In the genomic region with DNA sequence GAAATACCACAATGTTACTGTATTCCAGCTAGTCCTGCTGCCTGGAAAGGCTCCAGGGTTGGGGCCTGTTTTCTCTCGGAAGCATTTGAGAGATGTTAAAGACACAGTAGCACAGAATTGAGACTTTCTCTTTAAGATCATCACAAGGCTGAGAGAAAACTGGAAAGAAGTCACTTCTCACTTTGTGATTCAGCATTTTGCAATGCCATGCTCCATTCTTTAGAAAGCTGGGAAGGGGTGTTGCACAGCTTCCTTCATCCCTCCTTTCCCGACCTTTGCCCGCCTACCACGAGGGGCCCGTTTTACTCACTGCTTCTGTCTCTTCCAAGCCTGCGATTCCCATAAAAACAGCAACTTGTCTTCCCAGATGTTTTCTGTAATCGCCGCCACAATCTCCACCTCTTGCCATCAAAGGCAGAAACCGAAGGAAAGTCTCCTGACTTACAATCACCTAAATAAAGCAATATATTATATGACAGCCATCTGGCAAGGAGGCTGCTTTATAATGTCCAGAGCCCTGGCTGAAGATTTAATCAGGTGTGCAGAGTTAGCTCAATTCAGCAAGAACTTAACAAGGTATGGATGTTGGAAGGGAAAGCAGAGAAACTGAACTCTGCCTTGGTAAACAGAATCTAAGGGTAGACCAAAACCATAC, we compare ENCODE assay signal across 10 cellular contexts. TPM values are rescaled to one million over a fixed set of nuclear protein-coding genes. Genes with fewer than 3 reads are reported as not detected.
DNase-seq lines count a peak whose midpoint lies in the region; ATAC-seq and TF ChIP-seq lines count a peak whose summit lies in the region.
"Had no signal": no experiment of that assay in that cellular context is flagged by ENCODE, and none has a peak within 500 bp of the region (broad histone marks: within the 10 kb centered on the region; RNA-seq: fewer than 3 reads in every experiment).

No MANE protein-coding gene starts in this region.

- intact Hi-C loops in CD4-positive, alpha-beta memory T cell (cut with micrococcal nuclease) = no loop called here
- intact Hi-C loops in sigmoid colon (cut with DNase I) = no loop called here

- no peak for TF ChIP-seq CTCF in fibroblast of villous mesenchyme (IDR thresholded peaks at IDR 0.05; ENCODE audit: insufficient read depth, low read depth, low read length)
- no peak for TF ChIP-seq CTCF in sigmoid colon (IDR thresholded peaks at IDR 0.05)

- no peak for TF ChIP-seq POLR2A in sigmoid colon (IDR thresholded peaks at IDR 0.05)

- CTCF ChIA-PET in CD4-positive, alpha-beta memory T cell (lab: Charles Lee; ENCODE audit: partially characterized antibody) = no interaction called here

- H3K4me1 ChIP-seq in CD4-positive, alpha-beta memory T cell (ENCODE audit: insufficient read depth, low read length) = no peaks in the 10 kb centered on the region
- H3K4me1 ChIP-seq in sigmoid colon (peaks cover 0 to 38% (median 30%) of the 10 kb centered on the region in 4 donors), HAP-1 (no peaks in the 10 kb centered on the region)

- no peaks in the 10 kb centered on the region for H3K27me3 Mint-ChIP-seq in CD4-positive, alpha-beta memory T cell
- H3K27me3 Mint-ChIP-seq: activated naive CD4-positive, alpha-beta T cell treated with anti-CD3 and anti-CD28 coated beads, Interleukin-2, amount 10 ng/mL, durations not matched to agents 7 days and 5 days; naive thymus-derived CD8-positive, alpha-beta T cell had no signal

- H3K9me3 Mint-ChIP-seq in CD4-positive, alpha-beta memory T cell = no peaks in the 10 kb centered on the region
- H3K9me3 Mint-ChIP-seq: activated naive CD4-positive, alpha-beta T cell treated with anti-CD3 and anti-CD28 coated beads, Interleukin-2, amount 10 ng/mL, durations not matched to agents 7 days and 5 days; naive thymus-derived CD8-positive, alpha-beta T cell had no signal

- POLR2A ChIA-PET in CD4-positive, alpha-beta memory T cell (lab: Charles Lee; ENCODE audit: partially characterized antibody) = interaction anchor here (1.8 kb wide), 1 partner anchor 19 kb away, joined by 4 read pairs; a partner anchor contains a TSS

- H3K4me1 Mint-ChIP-seq in CD4-positive, alpha-beta memory T cell = peaks cover 0 to 2% (median 0%) of the 10 kb centered on the region in 4 donors

- no peaks in the 10 kb centered on the region for H3K9me3 ChIP-seq in CD4-positive, alpha-beta memory T cell (ENCODE audit: control insufficient read depth in 1 of 2, low read length in 2 of 2)
- no peaks in the 10 kb centered on the region for H3K9me3 ChIP-seq in SK-N-MC (ENCODE audit: low read depth, low read length)
- H3K9me3 ChIP-seq in sigmoid colon = no peaks in the 10 kb centered on the region
- H3K9me3 ChIP-seq in HAP-1 = no peaks in the 10 kb centered on the region

- H3K4me3 Mint-ChIP-seq in CD4-positive, alpha-beta memory T cell = no peak overlapping the region
- H3K4me3 Mint-ChIP-seq: activated naive CD4-positive, alpha-beta T cell treated with anti-CD3 and anti-CD28 coated beads, Interleukin-2, amount 10 ng/mL, durations not matched to agents 7 days and 5 days; naive thymus-derived CD8-positive, alpha-beta T cell had no signal

- no peak overlapping the region for H3K4me3 ChIP-seq in CD4-positive, alpha-beta memory T cell (ENCODE audit: low read length in 2 of 2)
- H3K4me3 ChIP-seq in SK-N-MC = peak overlapping the region; percentile 24; the same call in 1 of the 2 replicates
- H3K4me3 ChIP-seq in fibroblast of villous mesenchyme (ENCODE audit: low read depth, low read length) = peak overlapping the region; percentile 17
- H3K4me3 ChIP-seq in sigmoid colon = peak overlapping the region in 3 of 4 donors; percentile 3 to 19 (median 13)
- no peak overlapping the region for H3K4me3 ChIP-seq in HAP-1

- in situ Hi-C loops in HAP-1 (cut with MboI; ENCODE audit: low sequenced_read_pairs) = no loop called here

- peak overlapping the region; percentile 44 for H3K9ac ChIP-seq in SK-N-MC (ENCODE audit: insufficient read length)

- no peak for ATAC-seq in HG02870 (IDR thresholded peaks at IDR 0.05; ENCODE audit: unreplicated experiment)
- ATAC-seq: naive thymus-derived CD8-positive, alpha-beta T cell had no signal

- 9 to 50% methylated on average over 9 of the region's 9 CpGs for WGBS in sigmoid colon, 2 donors

- H3K27ac Mint-ChIP-seq in CD4-positive, alpha-beta memory T cell = peak overlapping the region in 5 of 7 donors; percentile 44 to 72 (median 65)
- H3K27ac Mint-ChIP-seq: activated naive CD4-positive, alpha-beta T cell treated with anti-CD3 and anti-CD28 coated beads, Interleukin-2, amount 10 ng/mL, durations not matched to agents 7 days and 5 days had no signal

- no peak overlapping the region for H3K27ac ChIP-seq in CD4-positive, alpha-beta memory T cell (ENCODE audit: low read depth, low read length)
- H3K27ac ChIP-seq in SK-N-MC (peak overlapping the region; percentile 62), sigmoid colon (peak overlapping the region; percentile 65 to 80 (median 73))

- no peak for DNase-seq in CD4-positive, alpha-beta memory T cell
- DNase-seq in SK-N-MC (ENCODE audit: low read depth, low spot score) = no peak
- DNase-seq in fibroblast of villous mesenchyme (ENCODE audit: low read depth) = peak; percentile 98
- peak; percentile 93 for DNase-seq in sigmoid colon
- no peak for DNase-seq in HPDE6-E6E7 (ENCODE audit: extremely low spot score)
- DNase-seq in T-helper 9 cell = no peak
- no peak for DNase-seq in HAP-1 (ENCODE audit: low spot score in 2 of 2)
- DNase-seq: activated naive CD4-positive, alpha-beta T cell treated with anti-CD3 and anti-CD28 coated beads, Interleukin-2, amount 10 ng/mL, durations not matched to agents 7 days and 5 days; naive thymus-derived CD8-positive, alpha-beta T cell had no signal

- no peaks in the 10 kb centered on the region for H3K27me3 ChIP-seq in CD4-positive, alpha-beta memory T cell (ENCODE audit: insufficient read depth, low read length)
- H3K27me3 ChIP-seq in sigmoid colon (no peaks in the 10 kb centered on the region), HAP-1 (ENCODE audit: low read depth) (no peaks in the 10 kb centered on the region)

- peaks cover 10 to 38% of the 10 kb centered on the region in 2 donors for H3K36me3 Mint-ChIP-seq in CD4-positive, alpha-beta memory T cell

- peak in 2 of 4 donors; percentile 41 to 65 for TF ChIP-seq EP300 in sigmoid colon (IDR thresholded peaks at IDR 0.05)

- H3K36me3 ChIP-seq in CD4-positive, alpha-beta memory T cell (ENCODE audit: insufficient read depth, low read length) = peaks cover 13% of the 10 kb centered on the region
- H3K36me3 ChIP-seq in SK-N-MC (ENCODE audit: insufficient read depth, low read length) (no peaks in the 10 kb centered on the region), sigmoid colon (peaks cover 0 to 20% (median 3%) of the 10 kb centered on the region in 4 donors), HAP-1 (replicated peaks) (no peaks in the 10 kb centered on the region)

RNA-seq across cellular contexts. Expression of a gene that starts 18.9 kb away (rescaled TPM):
- 10 to 100 TPM; 20.7 to 21.3 TPM for total RNA-seq in CD4-positive, alpha-beta memory T cell
- polyA plus RNA-seq in CD4-positive, alpha-beta memory T cell = 1 to 10 TPM; 5.3 to 7.3 TPM
- total RNA-seq in fibroblast of villous mesenchyme = 3.9 and 4.8 TPM in 2 replicates
- total RNA-seq in sigmoid colon = 10 to 100 TPM in 2 of 4 donors, 1 to 10 TPM in 2; 5.9 to 17.5 (median 9.3) TPM
- 10 to 100 TPM in 1 of 3 donors, 1 to 10 TPM in 2; 3.0 to 14.1 (median 3.0) TPM for polyA plus RNA-seq in sigmoid colon

RNA-seq across cellular contexts. Expression of a gene that starts 44.9 kb away (rescaled TPM):
- 10 to 100 TPM; 11.0 to 11.9 TPM for total RNA-seq in CD4-positive, alpha-beta memory T cell
- polyA plus RNA-seq in CD4-positive, alpha-beta memory T cell = 10 to 100 TPM; 19.7 to 23.2 TPM
- 18.1 and 20.3 TPM in 2 replicates for total RNA-seq in fibroblast of villous mesenchyme
- 10 to 100 TPM; 18.8 to 40.9 (median 24.1) TPM for total RNA-seq in sigmoid colon
- polyA plus RNA-seq in sigmoid colon = 10 to 100 TPM; 64.9 to 97.3 (median 87.3) TPM

Comparison
In these comparisons a context has a peak if more than half of its experiments do, and no peak if none do; other contexts are left out.
1. DNase-seq: peak in fibroblast of villous mesenchyme (single experiment) and sigmoid colon (single experiment); none in CD4-positive, alpha-beta memory T cell (0 of 5), SK-N-MC (single experiment), HPDE6-E6E7 (single experiment), T-helper 9 cell (single experiment) and HAP-1 (0 of 2).
2. H3K4me3 ChIP-seq: peak in SK-N-MC (single experiment), fibroblast of villous mesenchyme (single experiment) and sigmoid colon (3 of 4); none in CD4-positive, alpha-beta memory T cell (0 of 2) and HAP-1 (single experiment).